ENCODE assay signal across 1 cellular context in genomic region chr5:167348980-167349379, GRCh38.
TF ChIP-seq lines count a peak whose summit lies in the region.

No MANE protein-coding gene starts in this region.

TF ChIP-seq in HepG2, 621 proteins besides CTCF, POLR2A, EP300 and RAD21 (continued from another document):
- TF ChIP-seq AKNA (CRISPR knock-in tag; IDR thresholded peaks at IDR 0.05; ENCODE audit: borderline replicate concordance), result no peak
- no peak for TF ChIP-seq ZKSCAN1 (IDR thresholded peaks at IDR 0.05; ENCODE audit: low read length)
- TF ChIP-seq SOX5 (CRISPR knock-in tag; IDR thresholded peaks at IDR 0.05; ENCODE audit: borderline replicate concordance), result no peak
- no peak for TF ChIP-seq PRDM10 (CRISPR knock-in tag; IDR thresholded peaks at IDR 0.05; ENCODE audit: low read depth)
- TF ChIP-seq RBAK (CRISPR knock-in tag; IDR thresholded peaks at IDR 0.05), result no peak
- TF ChIP-seq ZFP62 (CRISPR knock-in tag; IDR thresholded peaks at IDR 0.05), result no peak
- TF ChIP-seq ZNF652 (CRISPR knock-in tag; IDR thresholded peaks at IDR 0.05; ENCODE audit: borderline replicate concordance, low read depth), result no peak
- TF ChIP-seq ZNF3 (CRISPR knock-in tag; IDR thresholded peaks at IDR 0.05), result no peak
